In the genomic region with DNA sequence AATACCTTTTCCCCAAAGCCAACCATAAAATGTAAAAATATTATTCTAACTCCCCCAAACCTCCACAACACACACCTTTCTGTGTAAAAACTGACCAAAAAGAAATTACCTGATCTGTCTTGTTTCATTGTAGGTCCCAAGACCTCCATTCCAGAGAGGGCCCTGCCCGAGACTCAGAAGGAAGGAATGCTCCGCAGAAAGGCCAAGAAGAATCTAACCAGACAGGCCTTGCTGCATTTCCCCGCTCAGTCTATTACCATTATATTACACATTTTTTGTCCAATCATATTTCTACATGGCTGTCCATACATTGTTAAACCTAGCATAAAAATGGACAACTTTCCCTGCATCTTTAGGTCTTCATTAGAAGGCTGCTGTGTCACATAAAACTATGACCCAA, we compare ENCODE assay signal across 19 cellular contexts.
DNase-seq lines count a peak whose midpoint lies in the region; ATAC-seq and TF ChIP-seq lines count a peak whose summit lies in the region.
"Had no signal": no experiment of that assay in that cellular context is flagged by ENCODE, and none has a peak within 500 bp of the region (broad histone marks: within the 10 kb centered on the region; RNA-seq: fewer than 3 reads in every experiment).

No MANE protein-coding gene starts in this region.

- H3K4me3 ChIP-seq in hepatocyte: no peak overlapping the region
- H3K4me3 ChIP-seq in trophoblast cell (ENCODE audit: low read depth, low read length): no peak overlapping the region
- H3K4me3 ChIP-seq: GM12878, GM23338 had no signal

- intact Hi-C loops in Calu3 (cut with micrococcal nuclease; ENCODE audit: unreplicated experiment): no loop called here

- H3K4me2 ChIP-seq in hepatocyte (no peak overlapping the region), trophoblast cell (ENCODE audit: low read length) (no peak overlapping the region)
- H3K4me2 ChIP-seq: GM23338 had no signal

- H2BK120ac ChIP-seq in trophoblast cell (ENCODE audit: insufficient read depth, low read length, poor library complexity): no peak overlapping the region

- no TSS peak for BruUV-seq in Calu3 (replicated peaks; lab: Mats Ljungman, UMichigan)

- H2BK12ac ChIP-seq in trophoblast cell (ENCODE audit: low read length): no peak overlapping the region

- H3K27ac Mint-ChIP-seq in Calu3 (ENCODE audit: unreplicated experiment): peak overlapping the region; percentile 55
- H3K27ac Mint-ChIP-seq in stimulated activated effector memory CD8-positive, alpha-beta T cell treated with anti-CD3 and anti-CD28 coated beads, Interleukin-12 subunit alpha, Interleukin-12 subunit beta, amount 100 ng/mL, for 72 hours: no peak overlapping the region
- H3K27ac Mint-ChIP-seq: CD4-positive, alpha-beta memory T cell; GM23338 had no signal

- no peak overlapping the region for H4K91ac ChIP-seq in trophoblast cell (ENCODE audit: low read depth, low read length)

- H2BK5ac ChIP-seq in trophoblast cell (ENCODE audit: low read depth, low read length, poor library complexity): no peak overlapping the region

- H3K18ac ChIP-seq in trophoblast cell (ENCODE audit: low read length): no peak overlapping the region

- H4K8ac ChIP-seq in trophoblast cell (ENCODE audit: low read depth, low read length): no peak overlapping the region

- H3K27ac ChIP-seq in hepatocyte: peak overlapping the region; percentile 57
- no peak overlapping the region for H3K27ac ChIP-seq in trophoblast cell (ENCODE audit: low read depth, low read length)

- H3K27me3 Mint-ChIP-seq in Calu3 (ENCODE audit: unreplicated experiment): no peaks in the 10 kb centered on the region

- H3K4ac ChIP-seq in trophoblast cell (ENCODE audit: low read depth, low read length): no peak overlapping the region

- no peak for TF ChIP-seq CTCF in Calu3 (IDR thresholded peaks at IDR 0.05; ENCODE audit: unreplicated experiment)
- TF ChIP-seq CTCF in hepatocyte (IDR thresholded peaks at IDR 0.05; ENCODE audit: poor library complexity): no peak

- H3K9me2 ChIP-seq in hepatocyte (replicated peaks; ENCODE audit: insufficient read depth): no peaks in the 10 kb centered on the region

- H3K9me3 Mint-ChIP-seq in Calu3 (ENCODE audit: low read depth, unreplicated experiment): no peaks in the 10 kb centered on the region
- H3K9me3 Mint-ChIP-seq in stimulated activated effector memory CD8-positive, alpha-beta T cell treated with anti-CD3 and anti-CD28 coated beads, Interleukin-12 subunit alpha, Interleukin-12 subunit beta, amount 100 ng/mL, for 72 hours: peaks cover 8% of the 10 kb centered on the region

- H3K79me2 ChIP-seq in hepatocyte: no peaks in the 10 kb centered on the region
- H3K79me2 ChIP-seq in trophoblast cell (ENCODE audit: control insufficient read depth, insufficient read depth, low read length, poor library complexity): no peaks in the 10 kb centered on the region

- no peaks in the 10 kb centered on the region for H3K36me3 Mint-ChIP-seq in Calu3 (ENCODE audit: insufficient read depth, unreplicated experiment)
- no peaks in the 10 kb centered on the region for H3K36me3 Mint-ChIP-seq in stimulated activated effector memory CD8-positive, alpha-beta T cell treated with anti-CD3 and anti-CD28 coated beads, Interleukin-12 subunit alpha, Interleukin-12 subunit beta, amount 100 ng/mL, for 72 hours

- no peaks in the 10 kb centered on the region for H3K79me1 ChIP-seq in trophoblast cell (ENCODE audit: low read length)

- no peaks in the 10 kb centered on the region for H4K20me1 ChIP-seq in hepatocyte (ENCODE audit: insufficient read depth, poor library complexity, severe bottlenecking)

- no peaks in the 10 kb centered on the region for H3K4me1 ChIP-seq in hepatocyte (ENCODE audit: insufficient read depth)
- H3K4me1 ChIP-seq in trophoblast cell (ENCODE audit: control insufficient read depth in 1 of 2, insufficient read depth in 2 of 2, low read length in 2 of 2): peaks cover 2 to 5% of the 10 kb centered on the region in 2 experiments

- H3K36me3 ChIP-seq in hepatocyte (replicated peaks; ENCODE audit: insufficient read depth, low read depth) (no peaks in the 10 kb centered on the region), trophoblast cell (ENCODE audit: control insufficient read depth in 1 of 2, insufficient read depth in 2 of 2, low read length in 2 of 2) (no peaks in the 10 kb centered on the region)

- H2AFZ ChIP-seq in hepatocyte (no peak overlapping the region), trophoblast cell (ENCODE audit: insufficient read depth, low read length, poor library complexity) (no peak overlapping the region)
- H2AFZ ChIP-seq: GM23338 had no signal

- H3K4me1 Mint-ChIP-seq in Calu3 (ENCODE audit: low read depth, unreplicated experiment): peaks cover 8% of the 10 kb centered on the region
- no peaks in the 10 kb centered on the region for H3K4me1 Mint-ChIP-seq in stimulated activated effector memory CD8-positive, alpha-beta T cell treated with anti-CD3 and anti-CD28 coated beads, Interleukin-12 subunit alpha, Interleukin-12 subunit beta, amount 100 ng/mL, for 72 hours
- H3K4me1 Mint-ChIP-seq: CD4-positive, alpha-beta memory T cell had no signal

- no peak for ATAC-seq in esophagus mucosa
- no peak for ATAC-seq in stimulated activated effector memory CD8-positive, alpha-beta T cell treated with anti-CD3 and anti-CD28 coated beads, Interleukin-12 subunit alpha, Interleukin-12 subunit beta, amount 100 ng/mL, for 72 hours
- ATAC-seq: GM12878, GM23338, HCT116 had no signal

- WGBS in hepatocyte (ENCODE audit: low lambda C conversion rate, missing lambda C conversion rate): 87% methylated on average over 3 of the region's 3 CpGs
- WGBS in trophoblast cell (ENCODE audit: extremely low coverage, insufficient coverage, insufficient read length): no CpG with 5 or more reads among the region's 3 CpGs

- H3K14ac ChIP-seq in trophoblast cell (ENCODE audit: low read length): no peak overlapping the region

- CTCF ChIA-PET in Calu3 (lab: Charles Lee): no interaction called here

- no peak overlapping the region for H2AK5ac ChIP-seq in trophoblast cell (ENCODE audit: low read length)

- no peak overlapping the region for H4K12ac ChIP-seq in trophoblast cell (ENCODE audit: low read depth, low read length)

- H3K9ac ChIP-seq in trophoblast cell (ENCODE audit: low read length): no peak overlapping the region

- DNase-seq in Calu3: peak; percentile 12
- no peak for DNase-seq in hepatocyte (ENCODE audit: low spot score)
- DNase-seq in trophoblast cell: peak; percentile 91 to 95
- no peak for DNase-seq in hippocampal formation (lab: John Stamatoyannopoulos, UW)
- DNase-seq in NOMO-1 treated with DMSO at 0.1 percent for 48 hours (lab: John Stamatoyannopoulos, UW; ENCODE audit: unreplicated experiment): no peak
- DNase-seq in stimulated activated effector memory CD8-positive, alpha-beta T cell treated with anti-CD3 and anti-CD28 coated beads, Interleukin-12 subunit alpha, Interleukin-12 subunit beta, amount 100 ng/mL, for 72 hours (ENCODE audit: low spot score in 2 of 2): no peak
- DNase-seq: 8988T; C1 segment of cervical spinal cord; CD4-positive, alpha-beta memory T cell; COR-L47; DMS 273 treated with DMSO at 0.1 percent for 48 hours; DMS79; EL; GDM1; H9 had no signal

- peak overlapping the region; percentile 40 for H3K4me3 Mint-ChIP-seq in Calu3 (ENCODE audit: low read depth, unreplicated experiment)
- H3K4me3 Mint-ChIP-seq in stimulated activated effector memory CD8-positive, alpha-beta T cell treated with anti-CD3 and anti-CD28 coated beads, Interleukin-12 subunit alpha, Interleukin-12 subunit beta, amount 100 ng/mL, for 72 hours: no peak overlapping the region
- H3K4me3 Mint-ChIP-seq: CD4-positive, alpha-beta memory T cell; GM23338; H9 had no signal

- H3K9me3 ChIP-seq in hepatocyte (ENCODE audit: low read depth) (no peaks in the 10 kb centered on the region), trophoblast cell (ENCODE audit: insufficient read depth, low read depth, low read length) (peaks cover 2% of the 10 kb centered on the region)

- no peaks in the 10 kb centered on the region for H3K27me3 ChIP-seq in hepatocyte
- no peaks in the 10 kb centered on the region for H3K27me3 ChIP-seq in trophoblast cell (ENCODE audit: insufficient read depth, low read length)

- H3K23ac ChIP-seq in trophoblast cell (ENCODE audit: low read length): no peak overlapping the region

Comparison
In these comparisons a context has a peak if more than half of its experiments do, and no peak if none do; other contexts are left out.
1. DNase-seq: peak in Calu3 (single experiment) and trophoblast cell (2 of 2); none in hepatocyte (single experiment), hippocampal formation (0 of 2), NOMO-1 treated with DMSO at 0.1 percent for 48 hours (single experiment) and stimulated activated effector memory CD8-positive, alpha-beta T cell treated with anti-CD3 and anti-CD28 coated beads, Interleukin-12 subunit alpha, Interleukin-12 subunit beta, amount 100 ng/mL, for 72 hours (0 of 2).